8 cellular contexts compared by ENCODE assay signal in genomic region chr1:78143152-78143551, GRCh38.
A peak's percentile ranks its signal among the peaks of the same experiment; 100 is the strongest.
DNase-seq lines count a peak whose midpoint lies in the region; ATAC-seq and TF ChIP-seq lines count a peak whose summit lies in the region.

No MANE protein-coding gene starts in this region.

- CTCF ChIA-PET in CD8-positive, alpha-beta T cell (lab: Charles Lee) = interaction anchor here (1.0 to 1.8 kb wide), 2 partner anchors 11 to 474 kb away, joined by 3 to 6 read pairs; no protein-coding TSS in a partner anchor

- no peaks in the 10 kb centered on the region for H3K36me3 Mint-ChIP-seq in CD8-positive, alpha-beta T cell
- H3K36me3 Mint-ChIP-seq in activated naive CD8-positive, alpha-beta T cell = no peaks in the 10 kb centered on the region

- no peak for DNase-seq in CD8-positive, alpha-beta T cell
- DNase-seq in left ventricle myocardium inferior (no peak), Right ventricle myocardium superior (no peak)
- no peak for DNase-seq in activated CD8-positive, alpha-beta memory T cell treated with anti-CD3 and anti-CD28 coated beads, Interleukin-2, amount 50 U/mL, for 4 hours
- no peak for DNase-seq in activated CD8-positive, alpha-beta memory T cell treated with anti-CD3 and anti-CD28 coated beads for 24 hours

- H3K4me3 Mint-ChIP-seq in CD8-positive, alpha-beta T cell = peak overlapping the region; percentile 80
- peak overlapping the region; percentile 77 for H3K4me3 Mint-ChIP-seq in activated naive CD8-positive, alpha-beta T cell

- H3K9me3 ChIP-seq in CD8-positive, alpha-beta T cell (ENCODE audit: low read length) = no peaks in the 10 kb centered on the region
- no peaks in the 10 kb centered on the region for H3K9me3 ChIP-seq in left ventricle myocardium inferior (replicated peaks)

- H3K36me3 ChIP-seq in CD8-positive, alpha-beta T cell (ENCODE audit: insufficient read depth, low read length) = no peaks in the 10 kb centered on the region
- H3K36me3 ChIP-seq in left ventricle myocardium inferior = no peaks in the 10 kb centered on the region

- H3K27ac Mint-ChIP-seq in CD8-positive, alpha-beta T cell = peak overlapping the region; percentile 78
- peak overlapping the region; percentile 58 for H3K27ac Mint-ChIP-seq in activated naive CD8-positive, alpha-beta T cell

- intact Hi-C loops in CD8-positive, alpha-beta T cell (cut with DNase I, micrococcal nuclease) = no loop called here
- intact Hi-C loops in left ventricle myocardium inferior (cut with micrococcal nuclease) = loop anchor here (10.0 kb wide), 1 partner anchor 532 kb away; no protein-coding TSS in a partner anchor
- intact Hi-C loops in Right ventricle myocardium superior (cut with DNase I) = loop anchor here (10.0 kb wide), 2 partner anchors 462 to 532 kb away; no protein-coding TSS in a partner anchor

- no peaks in the 10 kb centered on the region for H3K9me3 Mint-ChIP-seq in CD8-positive, alpha-beta T cell
- no peaks in the 10 kb centered on the region for H3K9me3 Mint-ChIP-seq in activated naive CD8-positive, alpha-beta T cell (ENCODE audit: low read depth)

- peak; percentile 73 for ATAC-seq in CD8-positive, alpha-beta T cell
- ATAC-seq in GM19397 (IDR thresholded peaks at IDR 0.05; ENCODE audit: unreplicated experiment) (peak; percentile 82), HG03354 (IDR thresholded peaks at IDR 0.05; ENCODE audit: poor library complexity, severe bottlenecking, unreplicated experiment) (peak; percentile 85), Right ventricle myocardium superior (ENCODE audit: poor library complexity) (no peak)

- H3K27me3 Mint-ChIP-seq in CD8-positive, alpha-beta T cell (ENCODE audit: low read depth) = peaks cover 6% of the 10 kb centered on the region
- no peaks in the 10 kb centered on the region for H3K27me3 Mint-ChIP-seq in activated naive CD8-positive, alpha-beta T cell

- TF ChIP-seq CTCF in CD8-positive, alpha-beta T cell (IDR thresholded peaks at IDR 0.05) = no peak
- no peak for TF ChIP-seq CTCF in left ventricle myocardium inferior (IDR thresholded peaks at IDR 0.05; ENCODE audit: borderline replicate concordance)

- POLR2A ChIA-PET in CD8-positive, alpha-beta T cell (lab: Charles Lee) = interaction anchor here (0.7 to 1.0 kb wide), 2 partner anchors 139 to 143 kb away, joined by 3 to 4 read pairs; partner anchors contain the start of gene DNAJB4

- peaks cover 10% of the 10 kb centered on the region for H3K4me1 ChIP-seq in CD8-positive, alpha-beta T cell (ENCODE audit: insufficient read depth, low read length)
- H3K4me1 ChIP-seq in left ventricle myocardium inferior = no peaks in the 10 kb centered on the region

- H3K4me3 ChIP-seq in CD8-positive, alpha-beta T cell (ENCODE audit: low read depth, low read length) = peak overlapping the region; percentile 42
- no peak overlapping the region for H3K4me3 ChIP-seq in left ventricle myocardium inferior

- H3K27ac ChIP-seq in CD8-positive, alpha-beta T cell (ENCODE audit: low read depth, low read length) = peak overlapping the region; percentile 9
- H3K27ac ChIP-seq in left ventricle myocardium inferior (replicated peaks) = no peak overlapping the region

- H3K4me1 Mint-ChIP-seq in CD8-positive, alpha-beta T cell (ENCODE audit: low read depth) = peaks cover 19% of the 10 kb centered on the region
- H3K4me1 Mint-ChIP-seq in activated naive CD8-positive, alpha-beta T cell (ENCODE audit: low read depth) = peaks cover 20% of the 10 kb centered on the region

- H3K27me3 ChIP-seq in CD8-positive, alpha-beta T cell (ENCODE audit: insufficient read depth, low read length) = no peaks in the 10 kb centered on the region
- no peaks in the 10 kb centered on the region for H3K27me3 ChIP-seq in left ventricle myocardium inferior (ENCODE audit: low read depth)

Comparison
In these comparisons a context has a peak if more than half of its experiments do, and no peak if none do; other contexts are left out.
1. intact Hi-C loops: an anchor here in left ventricle myocardium inferior (10.0 kb wide) and Right ventricle myocardium superior (10.0 kb wide); none called in CD8-positive, alpha-beta T cell.